8 cellular contexts compared by ENCODE assay signal in genomic region chr1:10152709-10153284, GRCh38. TPM values are rescaled to one million over a fixed set of nuclear protein-coding genes. Genes with fewer than 3 reads are reported as not detected.
DNase-seq lines count a peak whose midpoint lies in the region; ATAC-seq and TF ChIP-seq lines count a peak whose summit lies in the region.

No MANE protein-coding gene starts in this region.

- no peaks in the 10 kb centered on the region for H3K4me1 ChIP-seq in colonic mucosa
- H3K4me1 ChIP-seq in liver (ENCODE audit: control insufficient read depth in 4 of 4, insufficient read depth in 4 of 4, low read length in 3 of 4): no peaks in the 10 kb centered on the region

- no peaks in the 10 kb centered on the region for H3K27me3 Mint-ChIP-seq in Calu3 (ENCODE audit: unreplicated experiment)

- intact Hi-C loops in Calu3 (cut with micrococcal nuclease; ENCODE audit: unreplicated experiment) (no loop called here), colonic mucosa (cut with DNase I) (loop anchor here (10.0 kb wide), 1 partner anchor 278 kb away; no protein-coding TSS in a partner anchor)

- TF ChIP-seq CTCF in Calu3 (IDR thresholded peaks at IDR 0.05; ENCODE audit: unreplicated experiment) (peak; percentile 35), colonic mucosa (IDR thresholded peaks at IDR 0.05) (peak; percentile 53), liver (IDR thresholded peaks at IDR 0.05; ENCODE audit: low read depth, low read length, missing input control) (peak; percentile 59)

- WGBS in liver: 86% methylated on average over 8 of the region's 8 CpGs

- peaks cover 11% of the 10 kb centered on the region for H3K36me3 Mint-ChIP-seq in Calu3 (ENCODE audit: insufficient read depth, unreplicated experiment)

- H3K4me3 ChIP-seq in colonic mucosa (no peak overlapping the region), liver (ENCODE audit: low read depth in 1 of 3, low read length in 3 of 3) (no peak overlapping the region)

- no peaks in the 10 kb centered on the region for H3K4me1 Mint-ChIP-seq in Calu3 (ENCODE audit: low read depth, unreplicated experiment)

- H3K36me3 ChIP-seq in colonic mucosa: no peaks in the 10 kb centered on the region
- H3K36me3 ChIP-seq in liver (ENCODE audit: control insufficient read depth in 4 of 4, insufficient read depth in 3 of 4, low read depth in 1 of 4, low read length in 3 of 4): peaks cover 0 to 13% (median 3%) of the 10 kb centered on the region in 4 donors

- H3K4me3 Mint-ChIP-seq in Calu3 (ENCODE audit: low read depth, unreplicated experiment): no peak overlapping the region

- H3K27me3 ChIP-seq in colonic mucosa (no peaks in the 10 kb centered on the region), liver (ENCODE audit: control insufficient read depth in 4 of 4, insufficient read depth in 4 of 4, low read length in 3 of 4) (no peaks in the 10 kb centered on the region)

- DNase-seq in Calu3: peak; percentile 53
- peak; percentile 56 for DNase-seq in HuH-7 (ENCODE audit: low spot score)
- DNase-seq in SW480 (ENCODE audit: low spot score): peak; percentile 21
- peak; percentile 66 for DNase-seq in colonic mucosa
- peak in 47 of 49 donors; percentile 17 to 89 (median 68) for DNase-seq in substantia nigra (lab: John Stamatoyannopoulos, UW)

- H3K27ac ChIP-seq in colonic mucosa: no peak overlapping the region
- H3K27ac ChIP-seq in liver (ENCODE audit: low read depth in 1 of 2, low read length in 2 of 2): no peak overlapping the region
- peak overlapping the region; percentile 78 for H3K27ac ChIP-seq in substantia nigra (ENCODE audit: low read depth, low read length, poor library complexity, severe bottlenecking)

- no peaks in the 10 kb centered on the region for H3K9me3 Mint-ChIP-seq in Calu3 (ENCODE audit: low read depth, unreplicated experiment)

- CTCF ChIA-PET in Calu3 (lab: Charles Lee): interaction anchor here (0.6 kb wide), 1 partner anchor 590 kb away, joined by 3 read pairs; no protein-coding TSS in a partner anchor

- BruUV-seq in Calu3 (replicated peaks; lab: Mats Ljungman, UMichigan): no TSS peak

- TF ChIP-seq RAD21 in liver (IDR thresholded peaks at IDR 0.05): peak; percentile 67 to 78

- ATAC-seq in HG03354 (IDR thresholded peaks at IDR 0.05; ENCODE audit: poor library complexity, severe bottlenecking, unreplicated experiment): no peak
- ATAC-seq in GM18517 (IDR thresholded peaks at IDR 0.05; ENCODE audit: unreplicated experiment): no peak

- no peak overlapping the region for H3K27ac Mint-ChIP-seq in Calu3 (ENCODE audit: unreplicated experiment)

- H3K9me3 ChIP-seq in colonic mucosa (no peaks in the 10 kb centered on the region), liver (ENCODE audit: control insufficient read depth in 4 of 4, low read length in 3 of 4) (no peaks in the 10 kb centered on the region)

- H3K9ac ChIP-seq in colonic mucosa (ENCODE audit: low read depth in 2 of 2, low read length in 2 of 2): no peak overlapping the region
- no peak overlapping the region for H3K9ac ChIP-seq in liver (ENCODE audit: low read depth in 1 of 2, low read length in 2 of 2)

TF ChIP-seq in liver, 16 proteins besides CTCF, POLR2A, EP300 and RAD21:
- TF ChIP-seq HNF4G (IDR thresholded peaks at IDR 0.05): peak; percentile 51
- no peak for TF ChIP-seq SP1 (IDR thresholded peaks at IDR 0.05)
- peak; percentile 69 to 81 for TF ChIP-seq HNF4A (conservative IDR thresholded peaks at IDR 0.05)
- TF ChIP-seq, protein P1, sequence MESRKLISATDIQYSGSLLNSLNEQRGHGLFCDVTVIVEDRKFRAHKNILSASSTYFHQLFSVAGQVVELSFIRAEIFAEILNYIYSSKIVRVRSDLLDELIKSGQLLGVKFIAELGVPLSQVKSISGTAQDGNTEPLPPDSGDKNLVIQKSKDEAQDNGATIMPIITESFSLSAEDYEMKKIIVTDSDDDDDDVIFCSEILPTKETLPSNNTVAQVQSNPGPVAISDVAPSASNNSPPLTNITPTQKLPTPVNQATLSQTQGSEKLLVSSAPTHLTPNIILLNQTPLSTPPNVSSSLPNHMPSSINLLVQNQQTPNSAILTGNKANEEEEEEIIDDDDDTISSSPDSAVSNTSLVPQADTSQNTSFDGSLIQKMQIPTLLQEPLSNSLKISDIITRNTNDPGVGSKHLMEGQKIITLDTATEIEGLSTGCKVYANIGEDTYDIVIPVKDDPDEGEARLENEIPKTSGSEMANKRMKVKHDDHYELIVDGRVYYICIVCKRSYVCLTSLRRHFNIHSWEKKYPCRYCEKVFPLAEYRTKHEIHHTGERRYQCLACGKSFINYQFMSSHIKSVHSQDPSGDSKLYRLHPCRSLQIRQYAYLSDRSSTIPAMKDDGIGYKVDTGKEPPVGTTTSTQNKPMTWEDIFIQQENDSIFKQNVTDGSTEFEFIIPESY (IDR thresholded peaks at IDR 0.05): no peak
TF ChIP-seq in liver: peak in this region for 2.

RNA-seq across cellular contexts. Expression of gene KIF1B, which starts 57.6 kb away (rescaled TPM):
- 17.1 and 17.8 TPM in 2 replicates for total RNA-seq in Calu3 (2022)
- total RNA-seq in colonic mucosa: 10 to 100 TPM; 39.7 to 47.4 TPM
- 10 to 100 TPM in 1 of 2 donors, 1 to 10 TPM in 1; 8.8 to 40.9 TPM for total RNA-seq in liver
- polyA plus RNA-seq in liver: 1 to 10 TPM; 8.4 to 8.9 TPM
